ENCODE assay signal across 21 cellular contexts in the genomic region with DNA sequence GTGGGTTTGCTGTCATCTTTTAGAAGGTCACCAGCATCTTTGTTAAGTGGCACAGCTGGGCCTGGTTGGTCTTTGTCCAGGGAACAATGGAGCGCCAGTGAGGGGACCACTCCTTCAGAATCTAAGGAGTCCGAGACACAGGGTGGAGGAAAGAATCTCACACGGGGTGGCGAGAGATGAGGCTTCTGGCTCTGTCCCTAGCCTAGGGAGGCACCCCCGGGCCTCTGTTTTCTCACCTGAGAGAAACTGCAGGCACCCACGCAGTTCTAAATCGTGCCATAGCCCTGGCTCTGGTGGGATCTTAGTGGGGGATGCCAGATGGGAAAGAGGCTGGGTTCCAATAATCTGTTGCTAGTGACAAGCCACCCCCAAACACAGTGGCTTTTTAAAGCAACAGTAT.
DNase-seq lines count a peak whose midpoint lies in the region; ATAC-seq lines count a peak whose summit lies in the region.
"Had no signal": no experiment of that assay in that cellular context is flagged by ENCODE, and none has a peak within 500 bp of the region (broad histone marks: within the 10 kb centered on the region; RNA-seq: fewer than 3 reads in every experiment).

No MANE protein-coding gene starts in this region.

- peak; percentile 40 for DNase-seq in Ammon's horn (ENCODE audit: low spot score)
- DNase-seq: 8988T; ACHN; AML-193; BE2C; C1 segment of cervical spinal cord; Caco-2; Calu3; CD4-positive, alpha-beta memory T cell; CD4-positive, alpha-beta T cell; CD4-positive, CD25-positive, alpha-beta regulatory T cell; CD8-positive, alpha-beta memory T cell; CD8-positive, alpha-beta T cell; DMS 273 treated with DMSO at 0.1 percent for 48 hours; DMS153; DMS79; DMS79 treated with DMSO at 0.1 percent for 48 hours; DND-41; EL had no signal

- no peak for ATAC-seq in GM19467 (IDR thresholded peaks at IDR 0.05; ENCODE audit: unreplicated experiment)
- ATAC-seq: A549; CD8-positive, alpha-beta T cell had no signal
